8 cellular contexts compared by ENCODE assay signal in the genomic region with DNA sequence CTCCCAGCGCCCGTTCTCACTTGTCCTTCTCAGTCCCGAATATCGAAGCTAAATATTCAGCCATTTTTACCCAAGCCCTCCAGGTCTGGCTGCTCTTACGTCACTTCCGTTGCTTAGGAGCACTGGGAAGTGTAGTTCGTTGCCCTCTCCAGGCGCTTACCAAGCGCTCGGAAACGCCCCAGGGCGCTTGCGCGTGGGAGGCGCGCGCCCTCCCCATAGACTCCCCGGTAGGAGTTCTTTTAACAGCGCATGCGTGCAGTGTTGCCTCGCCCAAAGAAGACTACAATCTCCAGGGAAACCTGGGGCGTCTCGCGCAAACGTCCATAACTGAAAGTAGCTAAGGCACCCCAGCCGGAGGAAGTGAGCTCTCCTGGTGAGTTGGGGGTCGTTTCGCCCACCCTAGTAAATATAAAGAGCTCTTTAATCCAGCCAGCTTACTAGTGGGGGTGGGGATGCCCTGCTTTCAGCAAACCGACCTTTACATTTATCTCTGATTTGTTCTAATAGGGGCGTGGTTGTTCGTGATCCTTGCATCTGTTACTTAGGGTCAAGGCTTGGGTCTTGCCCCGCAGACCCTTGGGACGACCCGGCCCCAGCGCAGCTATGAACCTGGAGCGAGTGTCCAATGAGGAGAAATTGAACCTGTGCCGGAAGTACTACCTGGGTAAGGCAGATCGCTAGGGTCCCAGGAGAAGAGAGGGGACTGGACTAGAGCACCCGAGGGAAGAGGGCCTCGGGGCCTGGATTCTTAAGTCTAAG. TPM values are rescaled to one million over a fixed set of nuclear protein-coding genes. Genes with fewer than 3 reads are reported as not detected.
DNase-seq lines count a peak whose midpoint lies in the region; ATAC-seq and TF ChIP-seq lines count a peak whose summit lies in the region.

TSS of gene PSENEN (plus strand) at position 324 of the 759 bp plus-strand sequence. CDS start at position 604, 280 bp downstream.
A gene with protein sequence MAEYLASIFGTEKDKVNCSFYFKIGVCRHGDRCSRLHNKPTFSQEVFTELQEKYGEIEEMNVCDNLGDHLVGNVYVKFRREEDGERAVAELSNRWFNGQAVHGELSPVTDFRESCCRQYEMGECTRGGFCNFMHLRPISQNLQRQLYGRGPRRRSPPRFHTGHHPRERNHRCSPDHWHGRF (minus strand): TSS at position 91 of the 759 bp plus-strand sequence. CDS start 27 bp downstream, at position 64.

- H3K27me3 ChIP-seq in thoracic aorta (replicated peaks; ENCODE audit: insufficient read depth), result no peaks in the 10 kb centered on the region

- peak within 1 kb of the TSS; percentile 100 for H3K27ac Mint-ChIP-seq in osteocyte (ENCODE audit: unreplicated experiment)

- peak; percentile 37 for ATAC-seq in HG02763 (IDR thresholded peaks at IDR 0.05; ENCODE audit: unreplicated experiment)
- ATAC-seq in Right ventricle myocardium inferior, result peak; percentile 83
- peak; percentile 72 for ATAC-seq in thoracic aorta (ENCODE audit: insufficient number of reproducible peaks, low FRiP score, low read depth)

- no peaks in the 10 kb centered on the region for H3K9me3 ChIP-seq in thoracic aorta

- H3K4me1 Mint-ChIP-seq in osteocyte (ENCODE audit: unreplicated experiment), result peaks cover 53% of the 10 kb centered on the region

- intact Hi-C loops in Right ventricle myocardium inferior (cut with DNase I), result loop anchor here (1.0 to 10.0 kb wide), 4 partner anchors 28 to 369 kb away; partner anchors contain the start of genes COX6B1, OVOL3, POLR2I and TBCB

- H3K4me1 ChIP-seq in thoracic aorta (ENCODE audit: control insufficient read depth in 1 of 2, low read depth in 2 of 2), result peaks cover 31 to 50% of the 10 kb centered on the region in 2 donors

- H3K36me3 Mint-ChIP-seq in osteocyte (ENCODE audit: unreplicated experiment), result peaks cover 4% of the 10 kb centered on the region

- H3K9me3 Mint-ChIP-seq in osteocyte (ENCODE audit: unreplicated experiment), result no peaks in the 10 kb centered on the region

- H3K4me3 Mint-ChIP-seq in osteocyte (ENCODE audit: unreplicated experiment), result peak within 1 kb of the TSS; percentile 98

- peak; percentile 91 for DNase-seq in GM10266 (ENCODE audit: extremely low spot score)
- DNase-seq in NCI-H1436 (lab: John Stamatoyannopoulos, UW), result peak; percentile 99
- peak; percentile 100 for DNase-seq in SW480 (ENCODE audit: low spot score)
- DNase-seq in activated naive CD8-positive, alpha-beta T cell treated with anti-CD3 and anti-CD28 coated beads, Interleukin-2, amount 50 U/mL, for 16 hours (ENCODE audit: low read depth, low spot score), result peak; percentile 90
- DNase-seq in Right ventricle myocardium inferior (ENCODE audit: missing footprints), result peak; percentile 98
- peak; percentile 99 for DNase-seq in osteocyte (ENCODE audit: extremely low spot score, unreplicated experiment)
- DNase-seq in thoracic aorta (ENCODE audit: low spot score), result peak; percentile 93

- no peaks in the 10 kb centered on the region for H3K27me3 Mint-ChIP-seq in osteocyte (ENCODE audit: unreplicated experiment)

- no peak for TF ChIP-seq CTCF in GM10266 (IDR thresholded peaks at IDR 0.05; ENCODE audit: control insufficient read depth, insufficient read depth, low read depth, missing control alignments)
- TF ChIP-seq CTCF in osteocyte (IDR thresholded peaks at IDR 0.05), result no peak
- no peak for TF ChIP-seq CTCF in thoracic aorta (IDR thresholded peaks at IDR 0.05)

- peak within 1 kb of the TSS; percentile 99 to 100 for H3K27ac ChIP-seq in thoracic aorta

- peaks cover 4% of the 10 kb centered on the region for H3K36me3 ChIP-seq in thoracic aorta

- peak within 1 kb of the TSS; percentile 91 for H3K4me3 ChIP-seq in thoracic aorta

RNA-seq across cellular contexts. Expression of gene PSENEN, which starts in this region (rescaled TPM):
- total RNA-seq in Right ventricle myocardium inferior (44.7 TPM), osteocyte (71.4 and 72.6 TPM in 2 replicates), thoracic aorta (10 to 100 TPM; 25.5 to 30.1 TPM)

RNA-seq across cellular contexts. Expression of the second gene that starts in this region (rescaled TPM):
- 19.5 TPM for total RNA-seq in Right ventricle myocardium inferior
- total RNA-seq in osteocyte, result 35.9 and 44.9 TPM in 2 replicates
- total RNA-seq in thoracic aorta, result 10 to 100 TPM; 34.4 to 42.6 TPM

Comparison
In these comparisons a context has a peak if more than half of its experiments do, and no peak if none do; other contexts are left out.
1. Peak in every context shown above with its lines: DNase-seq, ATAC-seq, H3K4me3 ChIP-seq and H3K27ac ChIP-seq.